12 cellular contexts compared by ENCODE assay signal in genomic region chr7:105399043-105399725, GRCh38. TPM values are rescaled to one million over a fixed set of nuclear protein-coding genes. Genes with fewer than 3 reads are reported as not detected.
DNase-seq lines count a peak whose midpoint lies in the region; ATAC-seq, FAIRE-seq and TF ChIP-seq lines count a peak whose summit lies in the region.
"Had no signal": no experiment of that assay in that cellular context is flagged by ENCODE, and none has a peak within 500 bp of the region (broad histone marks: within the 10 kb centered on the region; RNA-seq: fewer than 3 reads in every experiment).

No MANE protein-coding gene starts in this region.

- WGBS in HepG2 (ENCODE audit: low lambda C conversion rate): 56% methylated on average over 3 of the region's 3 CpGs

- no peaks in the 10 kb centered on the region for H3K27me3 Mint-ChIP-seq in astrocyte (ENCODE audit: low read depth, unreplicated experiment)
- H3K27me3 Mint-ChIP-seq: activated T-helper 17 cell treated with anti-CD3 and anti-CD28 coated beads, Interleukin-2, amount 50 U/mL, for 72 hours had no signal

- no peaks in the 10 kb centered on the region for H3K9me2 ChIP-seq in Karpas-422 (replicated peaks; ENCODE audit: insufficient read depth, low read length)

- no peak overlapping the region for H3K4me3 Mint-ChIP-seq in astrocyte (ENCODE audit: unreplicated experiment)
- H3K4me3 Mint-ChIP-seq: activated T-helper 17 cell treated with anti-CD3 and anti-CD28 coated beads, Interleukin-2, amount 50 U/mL, for 72 hours had no signal

- no peak for ATAC-seq in HepG2
- ATAC-seq: activated T-helper 17 cell treated with anti-CD3 and anti-CD28 coated beads, Interleukin-2, amount 50 U/mL, for 72 hours; gastroesophageal sphincter had no signal

- H3K4me1 ChIP-seq in BE2C: peaks cover 6% of the 10 kb centered on the region
- H3K4me1 ChIP-seq in Karpas-422 (ENCODE audit: low read length): no peaks in the 10 kb centered on the region; the same call in 1 of the 2 replicates
- peaks cover 3% of the 10 kb centered on the region for H3K4me1 ChIP-seq in astrocyte (ENCODE audit: insufficient read depth, low read length)
- H3K4me1 ChIP-seq in HepG2 (ENCODE audit: insufficient read depth, low read length): peaks cover 11% of the 10 kb centered on the region
- H3K4me1 ChIP-seq: gastroesophageal sphincter had no signal

- H3K27me3 ChIP-seq in BE2C: no peaks in the 10 kb centered on the region
- no peaks in the 10 kb centered on the region for H3K27me3 ChIP-seq in Karpas-422 (ENCODE audit: low read length)
- no peaks in the 10 kb centered on the region for H3K27me3 ChIP-seq in astrocyte (ENCODE audit: insufficient read depth, low read length)
- H3K27me3 ChIP-seq in HepG2 (ENCODE audit: control insufficient read depth in 1 of 2, insufficient read depth in 2 of 2, low read length in 2 of 2): no peaks in the 10 kb centered on the region
- H3K27me3 ChIP-seq: gastroesophageal sphincter had no signal

- H3K79me2 ChIP-seq in Karpas-422 (ENCODE audit: low read length) (no peaks in the 10 kb centered on the region), astrocyte (ENCODE audit: insufficient read depth, low read length) (no peaks in the 10 kb centered on the region), HepG2 (ENCODE audit: insufficient read depth, low read length) (no peaks in the 10 kb centered on the region)

- H3K36me3 ChIP-seq in BE2C (no peaks in the 10 kb centered on the region), Karpas-422 (ENCODE audit: insufficient read depth, low read length) (no peaks in the 10 kb centered on the region), astrocyte (ENCODE audit: insufficient read depth, low read length) (no peaks in the 10 kb centered on the region), HepG2 (replicated peaks in 1 of 2; ENCODE audit: control insufficient read depth in 1 of 2, insufficient read depth in 2 of 2, low read length in 2 of 2) (no peaks in the 10 kb centered on the region)
- H3K36me3 ChIP-seq: gastroesophageal sphincter had no signal

- CTCF ChIA-PET in HepG2 (lab: Yijun Ruan, JAX; ENCODE audit: low intra/inter-chr PET ratio, low total read pairs): interaction anchor here (0.9 kb wide), 1 partner anchor 190 kb away, joined by 3 read pairs; no protein-coding TSS in a partner anchor

- H3K4me2 ChIP-seq in Karpas-422 (ENCODE audit: low read depth, low read length, poor library complexity, severe bottlenecking) (no peak overlapping the region), astrocyte (ENCODE audit: low read length) (no peak overlapping the region), HepG2 (ENCODE audit: low read depth, low read length) (no peak overlapping the region)

- DNase-seq in BE2C (no peak), Karpas-422 (peak; percentile 49), astrocyte (ENCODE audit: low read depth) (peak; percentile 13), HepG2 (ENCODE audit: low spot score) (peak; percentile 16), GOT3 (lab: John Stamatoyannopoulos, UW) (no peak), NCI-H226 (no peak)
- DNase-seq in activated CD4-positive, alpha-beta T cell treated with anti-CD3 and anti-CD28 coated beads, Interleukin-2, amount 50 U/mL, for 4 hours: no peak
- DNase-seq in activated CD4-positive, CD25-positive, alpha-beta regulatory T cell (lab: John Stamatoyannopoulos, UW): no peak
- DNase-seq: GDM1 had no signal

- no peak overlapping the region for H2AFZ ChIP-seq in Karpas-422 (ENCODE audit: low read length)
- H2AFZ ChIP-seq in astrocyte (ENCODE audit: low read depth, low read length): no peak overlapping the region
- no peak overlapping the region for H2AFZ ChIP-seq in HepG2 (ENCODE audit: low read length)

- in situ Hi-C loops in HepG2 (cut with HindIII; ENCODE audit: extremely low pct_ligation_motif_present, low pct_unique_long_range_greater_than_20kb): no loop called here

- no peaks in the 10 kb centered on the region for H3K9me3 Mint-ChIP-seq in astrocyte (ENCODE audit: unreplicated experiment)
- H3K9me3 Mint-ChIP-seq: activated T-helper 17 cell treated with anti-CD3 and anti-CD28 coated beads, Interleukin-2, amount 50 U/mL, for 72 hours had no signal

- H3K9me3 ChIP-seq in BE2C: no peaks in the 10 kb centered on the region
- H3K9me3 ChIP-seq in Karpas-422 (ENCODE audit: low read length): no peaks in the 10 kb centered on the region
- H3K9me3 ChIP-seq in astrocyte (ENCODE audit: insufficient read depth, low read depth, low read length): no peaks in the 10 kb centered on the region
- no peaks in the 10 kb centered on the region for H3K9me3 ChIP-seq in HepG2 (ENCODE audit: low read length)
- H3K9me3 ChIP-seq: gastroesophageal sphincter had no signal

- H4K20me1 ChIP-seq in Karpas-422 (ENCODE audit: insufficient read depth, low read depth, low read length) (no peaks in the 10 kb centered on the region), astrocyte (ENCODE audit: insufficient read depth, low read length) (no peaks in the 10 kb centered on the region), HepG2 (ENCODE audit: insufficient read depth, low read length) (no peaks in the 10 kb centered on the region)

- no peak for TF ChIP-seq EP300 in HepG2 (IDR thresholded peaks at IDR 0.05; ENCODE audit: low read depth in 2 of 2, low read length in 2 of 2)
- TF ChIP-seq EP300 in HepG2 (CRISPR knock-in tag; IDR thresholded peaks at IDR 0.05; ENCODE audit: borderline replicate concordance): no peak

- H3K4me3 ChIP-seq in BE2C (ENCODE audit: low read depth, low read length) (no peak overlapping the region), Karpas-422 (ENCODE audit: low read length) (no peak overlapping the region), astrocyte (ENCODE audit: insufficient read depth, low read depth, low read length) (no peak overlapping the region), HepG2 (replicated peaks in 1 of 3; ENCODE audit: insufficient read depth in 1 of 3, low read depth in 2 of 3, low read length in 3 of 3) (no peak overlapping the region)
- H3K4me3 ChIP-seq: gastroesophageal sphincter, SK-N-MC had no signal

- TF ChIP-seq RAD21 in HepG2 (CRISPR knock-in tag; IDR thresholded peaks at IDR 0.05): no peak

- POLR2A ChIA-PET in HepG2 (lab: Yijun Ruan, JAX): interaction anchor here (1.0 kb wide), 1 partner anchor 133 kb away, joined by 3 read pairs; the partner anchor contains the start of gene RINT1

- H3K36me3 Mint-ChIP-seq in astrocyte (ENCODE audit: low read depth, unreplicated experiment): no peaks in the 10 kb centered on the region

- no TSS peak for BruUV-seq in HepG2 (replicated peaks; lab: Mats Ljungman, UMichigan)

- peaks cover 2% of the 10 kb centered on the region for H3K4me1 Mint-ChIP-seq in astrocyte (ENCODE audit: low read depth, unreplicated experiment)

- H3K27ac ChIP-seq in Karpas-422 (ENCODE audit: low read length) (no peak overlapping the region), astrocyte (ENCODE audit: low read depth, low read length) (no peak overlapping the region), HepG2 (ENCODE audit: extremely low read length, insufficient read depth, low read length) (no peak overlapping the region)
- H3K27ac ChIP-seq: gastroesophageal sphincter, SK-N-MC had no signal

- no peak for TF ChIP-seq POLR2A in HepG2 (IDR thresholded peaks at IDR 0.05; ENCODE audit: insufficient read depth in 1 of 2, low read depth in 2 of 2, low read length in 2 of 2)

- TF ChIP-seq CTCF in BE2C (IDR thresholded peaks at IDR 0.05; ENCODE audit: low read depth, low read length): peak; percentile 38
- peak; percentile 32 for TF ChIP-seq CTCF in astrocyte (IDR thresholded peaks at IDR 0.05; ENCODE audit: insufficient read depth, low read depth, low read length)
- peak; percentile 21; the same call in 1 of the 2 replicates for TF ChIP-seq CTCF in HepG2 (CRISPR knock-in tag; IDR thresholded peaks at IDR 0.05)

- H3K27ac Mint-ChIP-seq in astrocyte (ENCODE audit: unreplicated experiment): no peak overlapping the region
- H3K27ac Mint-ChIP-seq: activated T-helper 17 cell treated with anti-CD3 and anti-CD28 coated beads, Interleukin-2, amount 50 U/mL, for 72 hours had no signal

- intact Hi-C loops in HepG2 (cut with micrococcal nuclease; ENCODE audit: unreplicated experiment): no loop called here

- no peak for FAIRE-seq in astrocyte (lab: Jason Lieb, UNC)
- no peak for FAIRE-seq in HepG2 (lab: Jason Lieb, UNC)

- no peak overlapping the region for H3K9ac ChIP-seq in Karpas-422 (ENCODE audit: low read length)
- H3K9ac ChIP-seq in astrocyte (ENCODE audit: low read length): no peak overlapping the region
- H3K9ac ChIP-seq in HepG2 (ENCODE audit: insufficient read depth, low read depth, low read length): no peak overlapping the region

TF ChIP-seq in HepG2, 621 proteins besides CTCF, POLR2A, EP300 and RAD21 (continues in another document):
- TF ChIP-seq STAG1 (CRISPR knock-in tag; IDR thresholded peaks at IDR 0.05): peak; percentile 25; the same call in 1 of the 2 replicates

RNA-seq across cellular contexts. Expression of gene SRPK2, which starts 10.5 kb away (rescaled TPM):
- 28.6 TPM for polyA plus RNA-seq in BE2C (2012; ENCODE audit: insufficient read depth, insufficient read length, low read depth)
- 6.7 and 9.0 TPM in 2 replicates for total RNA-seq in Karpas-422 (2014; rRNA removed; shearing (Covaris generic); ENCODE audit: low replicate concordance)
- total RNA-seq in astrocyte (54.8 and 59.2 TPM in 2 replicates), HepG2 (2016; rRNA removed; fragmentation: Illumina TruSeq; extraction: Trizol) (22.3 and 31.5 TPM in 2 replicates)
- total RNA-seq in HepG2 (2016; cell fraction: cytosol; rRNA removed; fragmentation: Illumina TruSeq; extraction: Trizol; ENCODE audit: low read depth): 9.1 and 9.5 TPM in 2 replicates
- 21.0 and 28.4 TPM in 2 replicates for total RNA-seq in HepG2 (2016; cell fraction: insoluble cytoplasmic fraction; rRNA removed; fragmentation: Illumina TruSeq; extraction: Trizol)
- 12.6 and 15.9 TPM in 2 replicates for total RNA-seq in HepG2 (2016; cell fraction: membrane; rRNA removed; fragmentation: Illumina TruSeq; extraction: Trizol)
- total RNA-seq in HepG2 (2016; cell fraction: nucleus; rRNA removed; fragmentation: Illumina TruSeq; extraction: Trizol): 26.1 and 28.5 TPM in 2 replicates
- 9.5 and 10.1 TPM in 2 replicates for polyA plus RNA-seq in HepG2 (2011; rRNA removed)
- 4.8 and 6.4 TPM in 2 replicates for polyA plus RNA-seq in HepG2 (2011; cell fraction: cytosol; rRNA removed)
- polyA plus RNA-seq in HepG2 (2011; cell fraction: nucleus; rRNA removed): 7.4 and 10.5 TPM in 2 replicates
- polyA plus RNA-seq in HepG2 (2012): 18.8 and 19.8 TPM in 2 replicates
- polyA plus RNA-seq in HepG2 (2016; cell fraction: cytosol; fragmentation: Illumina TruSeq; extraction: Trizol; ENCODE audit: low read depth): 2.7 and 3.3 TPM in 2 replicates
- polyA plus RNA-seq in HepG2 (2016; cell fraction: insoluble cytoplasmic fraction; fragmentation: Illumina TruSeq; extraction: Trizol; ENCODE audit: low read depth): 29.0 and 30.2 TPM in 2 replicates
- polyA plus RNA-seq in HepG2 (2016; cell fraction: membrane; fragmentation: Illumina TruSeq; extraction: Trizol; ENCODE audit: low read depth): 7.4 and 8.2 TPM in 2 replicates
- 24.8 and 26.1 TPM in 2 replicates for polyA plus RNA-seq in HepG2 (2016; cell fraction: nucleus; fragmentation: Illumina TruSeq; extraction: Trizol; ENCODE audit: insufficient read depth, low read depth)
- 6.8 and 12.0 TPM in 2 replicates for polyA minus RNA-seq in HepG2 (2011; rRNA and poly(A)+ RNA removed; ENCODE audit: low replicate concordance)
- polyA minus RNA-seq in HepG2 (2011; cell fraction: cytosol; rRNA and poly(A)+ RNA removed): 10.2 and 13.7 TPM in 2 replicates
- 32.6 and 37.0 TPM in 2 replicates for polyA minus RNA-seq in HepG2 (2011; cell fraction: nucleus; rRNA and poly(A)+ RNA removed)

Comparison
In these comparisons a context has a peak if more than half of its experiments do, and no peak if none do; other contexts are left out.
1. DNase-seq: peak in Karpas-422 (single experiment), astrocyte (single experiment) and HepG2 (single experiment); none in BE2C (single experiment), GOT3 (single experiment), NCI-H226 (single experiment), activated CD4-positive, alpha-beta T cell treated with anti-CD3 and anti-CD28 coated beads, Interleukin-2, amount 50 U/mL, for 4 hours (0 of 2) and activated CD4-positive, CD25-positive, alpha-beta regulatory T cell (0 of 4).
2. Peak in every context shown above with its lines, with median percentiles within 50 percentile points of each other: CTCF ChIP-seq.